8 cellular contexts compared by ENCODE assay signal in genomic region chr7:128791121-128791967, GRCh38. TPM values are rescaled to one million over a fixed set of nuclear protein-coding genes. Genes with fewer than 3 reads are reported as not detected.
DNase-seq lines count a peak whose midpoint lies in the region; ATAC-seq and TF ChIP-seq lines count a peak whose summit lies in the region.

No MANE protein-coding gene starts in this region.

- no peaks in the 10 kb centered on the region for H3K36me3 Mint-ChIP-seq in activated naive CD8-positive, alpha-beta T cell

- H3K36me3 ChIP-seq in KOPT-K1 (ENCODE audit: insufficient read depth, low read length) (peaks cover 16% of the 10 kb centered on the region; the same call in 1 of the 2 replicates), upper lobe of right lung (no peaks in the 10 kb centered on the region)

- H3K9me3 Mint-ChIP-seq in activated naive CD8-positive, alpha-beta T cell (ENCODE audit: low read depth) = no peaks in the 10 kb centered on the region

- no peaks in the 10 kb centered on the region for H3K27me3 ChIP-seq in upper lobe of right lung

- H3K27me3 Mint-ChIP-seq in activated naive CD8-positive, alpha-beta T cell = no peaks in the 10 kb centered on the region

- H3K4me3 Mint-ChIP-seq in activated naive CD8-positive, alpha-beta T cell = peak overlapping the region; percentile 87

- no peaks in the 10 kb centered on the region for H3K9me3 ChIP-seq in KOPT-K1 (ENCODE audit: insufficient read depth, low read length, poor library complexity, severe bottlenecking)
- no peaks in the 10 kb centered on the region for H3K9me3 ChIP-seq in upper lobe of right lung

- peak; percentile 90 for DNase-seq in DMS53 (lab: John Stamatoyannopoulos, UW)
- peak; percentile 80 for DNase-seq in cardiac septum (ENCODE audit: low spot score)
- peak; percentile 86 for DNase-seq in posterior vena cava (ENCODE audit: low spot score)
- peak; percentile 85 for DNase-seq in upper lobe of right lung

- H3K27ac ChIP-seq in KOPT-K1 (ENCODE audit: low read depth, low read length, poor library complexity, severe bottlenecking) (peak overlapping the region; percentile 51), upper lobe of right lung (peak overlapping the region; percentile 36)

- H3K4me3 ChIP-seq in upper lobe of right lung = peak overlapping the region; percentile 84

- no peak overlapping the region for H3K27ac Mint-ChIP-seq in activated naive CD8-positive, alpha-beta T cell

- ATAC-seq in GM21529 (IDR thresholded peaks at IDR 0.05; ENCODE audit: unreplicated experiment) (peak; percentile 79), SK-N-SH treated with all-trans-retinoic acid at 6 μM for 48 hours (peak; percentile 89), upper lobe of right lung (peak; percentile 91)

- H3K4me1 ChIP-seq in upper lobe of right lung = peaks cover 12% of the 10 kb centered on the region

- peaks cover 5% of the 10 kb centered on the region for H3K4me1 Mint-ChIP-seq in activated naive CD8-positive, alpha-beta T cell (ENCODE audit: low read depth)

- TF ChIP-seq CTCF in upper lobe of right lung (IDR thresholded peaks at IDR 0.05) = no peak

- intact Hi-C loops in cardiac septum (cut with DNase I) (loop anchor here (5.0 kb wide), 2 partner anchors 36 to 91 kb away; no protein-coding TSS in a partner anchor), posterior vena cava (cut with DNase I) (no loop called here), upper lobe of right lung (cut with DNase I) (no loop called here)

TF ChIP-seq in SK-N-SH treated with all-trans-retinoic acid at 6 μM for 48 hours, 23 proteins besides CTCF, POLR2A, EP300 and RAD21:
- TF ChIP-seq ESRRG (CRISPR knock-in tag; IDR thresholded peaks at IDR 0.05) = no peak
- TF ChIP-seq OSR1 (CRISPR knock-in tag; IDR thresholded peaks at IDR 0.05) = no peak
TF ChIP-seq in SK-N-SH treated with all-trans-retinoic acid at 6 μM for 48 hours: peak in this region for 0.

RNA-seq across cellular contexts. Expression of gene CCDC136, which starts 0.4 kb away (rescaled TPM):
- total RNA-seq in cardiac septum (14.5 TPM), posterior vena cava (10 to 100 TPM; 13.3 to 23.1 TPM), upper lobe of right lung (3.1 TPM)

RNA-seq across cellular contexts. Expression of gene OPN1SW, which starts 15.8 kb away (rescaled TPM):
- not detected for total RNA-seq in cardiac septum
- total RNA-seq in posterior vena cava = not detected
- not detected for total RNA-seq in upper lobe of right lung

RNA-seq across cellular contexts. Expression of gene FLNC, which starts 38.9 kb away (rescaled TPM):
- total RNA-seq in cardiac septum (1,261 TPM), posterior vena cava (100 to 1,000 TPM; 440 to 856 TPM), upper lobe of right lung (7.7 TPM)

RNA-seq across cellular contexts. Expression of gene CALU, which starts 52.2 kb away (rescaled TPM):
- total RNA-seq in cardiac septum = 326 TPM
- total RNA-seq in posterior vena cava = 100 to 1,000 TPM; 262 to 393 TPM
- total RNA-seq in upper lobe of right lung = 100 TPM

Comparison
In these comparisons a context has a peak if more than half of its experiments do, and no peak if none do; other contexts are left out.
1. Peak in every context shown above with its lines: DNase-seq, ATAC-seq, H3K4me3 ChIP-seq and H3K27ac ChIP-seq.
2. RNA of gene FLNC, which starts 38.9 kb away (total RNA-seq): 1,261 TPM in cardiac septum (single experiment) and 440 to 856 TPM in posterior vena cava; 7.7 TPM in upper lobe of right lung (single experiment); every median in the first group is over 10 times any median in the second.